ENCODE assay signal across 17 cellular contexts in the genomic region with DNA sequence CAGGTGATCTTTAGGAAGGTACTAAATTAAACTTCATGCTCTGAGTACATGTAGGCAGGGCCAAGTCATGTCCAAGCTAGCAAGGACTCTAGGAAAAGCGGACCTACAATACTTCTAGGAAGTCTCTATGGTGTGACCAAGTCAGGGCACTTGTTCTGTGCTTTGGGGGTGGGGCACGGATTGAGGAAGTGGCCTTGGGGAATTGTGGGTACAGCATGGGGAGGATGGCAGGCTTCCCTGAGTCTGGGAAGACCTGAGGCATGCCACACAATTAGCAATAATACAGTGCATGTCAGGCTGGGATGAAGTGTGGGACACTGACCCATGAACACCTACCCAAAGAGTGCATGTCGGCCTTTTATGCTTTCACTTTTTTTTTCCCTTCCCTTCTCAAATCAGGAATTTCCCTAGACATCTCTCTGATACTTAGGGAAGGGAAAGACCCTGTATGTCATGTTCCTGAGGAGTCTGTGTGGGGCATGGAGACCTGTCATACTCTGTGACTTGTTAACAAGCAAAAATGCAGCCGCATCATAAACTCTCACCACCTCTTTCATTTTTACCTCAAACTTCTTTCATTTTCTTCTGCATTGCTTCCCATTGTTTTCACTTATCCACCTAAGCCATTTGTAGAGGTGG.
DNase-seq lines count a peak whose midpoint lies in the region; ATAC-seq and TF ChIP-seq lines count a peak whose summit lies in the region.
"Had no signal": no experiment of that assay in that cellular context is flagged by ENCODE, and none has a peak within 500 bp of the region (broad histone marks: within the 10 kb centered on the region; RNA-seq: fewer than 3 reads in every experiment).

No MANE protein-coding gene starts in this region.

- H3K9me2 ChIP-seq in DOHH2 (replicated peaks; ENCODE audit: control insufficient read depth, low read length), result no peaks in the 10 kb centered on the region

- H3K4me1 ChIP-seq in DOHH2 (ENCODE audit: control insufficient read depth, low read length) (peaks cover 44% of the 10 kb centered on the region), lung (ENCODE audit: control insufficient read depth in 2 of 2, insufficient read depth in 2 of 2, low read length in 2 of 2) (peaks cover 2 to 7% of the 10 kb centered on the region in 2 donors)
- H3K4me1 ChIP-seq: thyroid gland had no signal

- H3K9me3 ChIP-seq in DOHH2 (ENCODE audit: control insufficient read depth, insufficient read depth, low read length), result no peaks in the 10 kb centered on the region
- H3K9me3 ChIP-seq in lung (ENCODE audit: control insufficient read depth in 2 of 2, insufficient read depth in 1 of 2, low read length in 1 of 2), result no peaks in the 10 kb centered on the region
- H3K9me3 ChIP-seq: thyroid gland had no signal

- H3K36me3 ChIP-seq in DOHH2 (ENCODE audit: control insufficient read depth, low read length) (no peaks in the 10 kb centered on the region), lung (ENCODE audit: control insufficient read depth in 2 of 2, insufficient read depth in 2 of 2, low read length in 2 of 2) (no peaks in the 10 kb centered on the region)
- H3K36me3 ChIP-seq: thyroid gland had no signal

- no peaks in the 10 kb centered on the region for H4K20me1 ChIP-seq in DOHH2 (ENCODE audit: control insufficient read depth, insufficient read depth, low read depth, low read length)

- H3K79me2 ChIP-seq in DOHH2 (ENCODE audit: control insufficient read depth, low read length), result no peaks in the 10 kb centered on the region
- H3K79me2 ChIP-seq: hepatocyte had no signal

- DNase-seq in OCI-M1 (lab: John Stamatoyannopoulos, UW) (peak; percentile 70), lung (ENCODE audit: low spot score) (no peak), DMS53 treated with DMSO at 0.1 percent for 48 hours (lab: John Stamatoyannopoulos, UW; ENCODE audit: unreplicated experiment) (no peak)
- no peak for DNase-seq in NK-92 treated with Interleukin-12 subunit alpha and Interleukin-12 subunit beta, amount 100 ng/mL, for 24 hours (lab: John Stamatoyannopoulos, UW)
- DNase-seq: activated CD4-positive, alpha-beta T cell treated with anti-CD3 and anti-CD28 coated beads for 4 hours; activated T-cell treated with anti-CD3 and anti-CD28 coated beads, Interleukin-2, amount 50 U/mL, for 4 hours; DMS153; naive thymus-derived CD8-positive, alpha-beta T cell; NCI-H2171; stimulated activated CD4-positive, alpha-beta T cell treated with anti-CD3 and anti-CD28 coated beads, Interleukin-1b, Interleukin-23, amount 100 ng/mL, for 48 hours; thyroid gland had no signal

- H3K4me3 ChIP-seq in DOHH2 (ENCODE audit: low read length) (peak overlapping the region; percentile 8; the same call in 1 of the 2 replicates), lung (no peak overlapping the region)
- H3K4me3 ChIP-seq: hepatocyte, thyroid gland had no signal

- H3K27me3 ChIP-seq in DOHH2 (ENCODE audit: control insufficient read depth, low read length), result no peaks in the 10 kb centered on the region
- no peaks in the 10 kb centered on the region for H3K27me3 ChIP-seq in lung (ENCODE audit: control insufficient read depth, insufficient read depth)
- H3K27me3 ChIP-seq: hepatocyte, thyroid gland had no signal

- H3F3A ChIP-seq in DOHH2 (ENCODE audit: control insufficient read depth, insufficient read depth), result no peaks in the 10 kb centered on the region

- H3K27ac ChIP-seq in DOHH2 (ENCODE audit: low read depth, low read length) (no peak overlapping the region), lung (ENCODE audit: low read depth in 1 of 2, low read length in 1 of 2) (no peak overlapping the region)
- H3K27ac ChIP-seq: hepatocyte, thyroid gland had no signal

- TF ChIP-seq CTCF in DOHH2 (IDR thresholded peaks at IDR 0.05; ENCODE audit: low read depth, low read length, poor library complexity, severe bottlenecking), result no peak
- no peak for TF ChIP-seq CTCF in lung (IDR thresholded peaks at IDR 0.05; ENCODE audit: control extremely low read depth, extremely low read depth)

- ATAC-seq in GM21381 (IDR thresholded peaks at IDR 0.05; ENCODE audit: unreplicated experiment) (peak; percentile 40), lung (ENCODE audit: insufficient read depth, low FRiP score) (peak; percentile 36), HG03159 (IDR thresholded peaks at IDR 0.05; ENCODE audit: unreplicated experiment) (no peak), HG03342 (IDR thresholded peaks at IDR 0.05; ENCODE audit: unreplicated experiment) (no peak)
- ATAC-seq: activated T-cell treated with anti-CD3 and anti-CD28 coated beads, Interleukin-2, amount 50 U/mL, for 4 hours; esophagus mucosa; naive thymus-derived CD8-positive, alpha-beta T cell had no signal

- peak overlapping the region; percentile 45 for H3K4me2 ChIP-seq in DOHH2 (ENCODE audit: low read length)
- H3K4me2 ChIP-seq: hepatocyte had no signal

- WGBS in lung, 2 donors, result 69 to 71% methylated on average over 4 of the region's 4 CpGs

Comparison
In these comparisons a context has a peak if more than half of its experiments do, and no peak if none do; other contexts are left out.
1. ATAC-seq: peak in GM21381 (single experiment) and lung (single experiment); none in HG03159 (single experiment) and HG03342 (single experiment).